In genomic region chr10:110364531-110364937, GRCh38 we compare ENCODE assay signal across 13 cellular contexts. TPM values are rescaled to one million over a fixed set of nuclear protein-coding genes. Genes with fewer than 3 reads are reported as not detected.
DNase-seq lines count a peak whose midpoint lies in the region; ATAC-seq and TF ChIP-seq lines count a peak whose summit lies in the region.
"Had no signal": no experiment of that assay in that cellular context is flagged by ENCODE, and none has a peak within 500 bp of the region (broad histone marks: within the 10 kb centered on the region; RNA-seq: fewer than 3 reads in every experiment).

No MANE protein-coding gene starts in this region.

- intact Hi-C loops in activated naive CD4-positive, alpha-beta T cell treated with anti-CD3 and anti-CD28 coated beads for 36 hours (cut with micrococcal nuclease): loop anchor here (1.0 kb wide), 2 partner anchors 8 to 140 kb away; no protein-coding TSS in a partner anchor

- H3K9me3 Mint-ChIP-seq in activated naive CD4-positive, alpha-beta T cell treated with anti-CD3 and anti-CD28 coated beads for 36 hours: no peaks in the 10 kb centered on the region
- no peaks in the 10 kb centered on the region for H3K9me3 Mint-ChIP-seq in activated T-cell treated with anti-CD3 and anti-CD28 coated beads, Interleukin-2, amount 50 U/mL, for 4 hours
- no peaks in the 10 kb centered on the region for H3K9me3 Mint-ChIP-seq in stimulated activated naive CD8-positive, alpha-beta T cell treated with anti-CD3 and anti-CD28 coated beads, Interleukin-15, Interleukin-2, amounts not matched to agents 100 ng/mL and 50 ng/mL, for 24 hours

- H3K9ac ChIP-seq in neuronal stem cell (ENCODE audit: low read depth, low read length, poor library complexity): no peak overlapping the region
- H3K9ac ChIP-seq: KMS-11 had no signal

- H2BK12ac ChIP-seq in neuronal stem cell (ENCODE audit: low read length): no peak overlapping the region

- H3K18ac ChIP-seq in neuronal stem cell (ENCODE audit: low read length): peak overlapping the region; percentile 32

- no peaks in the 10 kb centered on the region for H3K79me1 ChIP-seq in neuronal stem cell (ENCODE audit: low read depth, low read length)

- H3K9me2 ChIP-seq in hepatocyte (replicated peaks; ENCODE audit: insufficient read depth): no peaks in the 10 kb centered on the region

- H3K9me3 ChIP-seq in neuronal stem cell (replicated peaks in 1 of 2; ENCODE audit: control insufficient read depth in 2 of 2, insufficient read depth in 1 of 2, low read depth in 1 of 2, low read length in 2 of 2): no peaks in the 10 kb centered on the region
- H3K9me3 ChIP-seq in hepatocyte (ENCODE audit: low read depth): no peaks in the 10 kb centered on the region
- H3K9me3 ChIP-seq: ascending aorta, left ventricle myocardium inferior, Peyer's patch, uterus had no signal

- no CpG with 5 or more reads among the region's 3 CpGs for WGBS in neuronal stem cell (ENCODE audit: extremely low coverage in 2 of 2, insufficient read length in 2 of 2, insufficient replicate concordance in 1 of 2), 2 donors
- 85% methylated on average over 3 of the region's 3 CpGs for WGBS in hepatocyte (ENCODE audit: low lambda C conversion rate, missing lambda C conversion rate)

- H2AK5ac ChIP-seq in neuronal stem cell (ENCODE audit: low read depth, low read length): no peak overlapping the region

- no peak overlapping the region for H3K4me2 ChIP-seq in neuronal stem cell (ENCODE audit: insufficient read depth, low read length, poor library complexity, severe bottlenecking)
- H3K4me2 ChIP-seq in hepatocyte: no peak overlapping the region
- H3K4me2 ChIP-seq: KMS-11 had no signal

- no peaks in the 10 kb centered on the region for H3K36me3 Mint-ChIP-seq in activated naive CD4-positive, alpha-beta T cell treated with anti-CD3 and anti-CD28 coated beads for 36 hours (ENCODE audit: low read depth)
- no peaks in the 10 kb centered on the region for H3K36me3 Mint-ChIP-seq in activated T-cell treated with anti-CD3 and anti-CD28 coated beads, Interleukin-2, amount 50 U/mL, for 4 hours (ENCODE audit: insufficient read depth)
- H3K36me3 Mint-ChIP-seq in stimulated activated naive CD8-positive, alpha-beta T cell treated with anti-CD3 and anti-CD28 coated beads, Interleukin-15, Interleukin-2, amounts not matched to agents 100 ng/mL and 50 ng/mL, for 24 hours (ENCODE audit: low read depth): no peaks in the 10 kb centered on the region

- no peak overlapping the region for H3K4ac ChIP-seq in neuronal stem cell (ENCODE audit: low read length)

- H3K27ac ChIP-seq in neuronal stem cell (replicated peaks; ENCODE audit: low read length) (no peak overlapping the region), hepatocyte (no peak overlapping the region)
- H3K27ac ChIP-seq: ascending aorta, KMS-11, left ventricle myocardium inferior, uterus had no signal

- CTCF ChIA-PET in activated naive CD4-positive, alpha-beta T cell treated with anti-CD3 and anti-CD28 coated beads for 36 hours (lab: Charles Lee): interaction anchor here (1.3 to 6.0 kb wide), 2 partner anchors 10 to 27 kb away, joined by 4 to 62 read pairs; no protein-coding TSS in a partner anchor

- peaks cover 82% of the 10 kb centered on the region for H3K4me1 Mint-ChIP-seq in activated naive CD4-positive, alpha-beta T cell treated with anti-CD3 and anti-CD28 coated beads for 36 hours (ENCODE audit: low read depth)
- H3K4me1 Mint-ChIP-seq in activated T-cell treated with anti-CD3 and anti-CD28 coated beads, Interleukin-2, amount 50 U/mL, for 4 hours (ENCODE audit: low read depth): peaks cover 63% of the 10 kb centered on the region
- H3K4me1 Mint-ChIP-seq in stimulated activated naive CD8-positive, alpha-beta T cell treated with anti-CD3 and anti-CD28 coated beads, Interleukin-15, Interleukin-2, amounts not matched to agents 100 ng/mL and 50 ng/mL, for 24 hours (ENCODE audit: low read depth): peaks cover 87% of the 10 kb centered on the region

- no peak overlapping the region for H3K23ac ChIP-seq in neuronal stem cell (ENCODE audit: low read depth, low read length, poor library complexity)

- peaks cover 0 to 10% of the 10 kb centered on the region in 2 donors for H3K4me1 ChIP-seq in neuronal stem cell (ENCODE audit: control insufficient read depth in 2 of 2, insufficient read depth in 1 of 2, low read depth in 1 of 2, low read length in 2 of 2)
- H3K4me1 ChIP-seq in hepatocyte (ENCODE audit: insufficient read depth): no peaks in the 10 kb centered on the region
- H3K4me1 ChIP-seq: ascending aorta, uterus had no signal

- no peaks in the 10 kb centered on the region for H3K27me3 Mint-ChIP-seq in activated naive CD4-positive, alpha-beta T cell treated with anti-CD3 and anti-CD28 coated beads for 36 hours (ENCODE audit: low read depth)
- H3K27me3 Mint-ChIP-seq in activated T-cell treated with anti-CD3 and anti-CD28 coated beads, Interleukin-2, amount 50 U/mL, for 4 hours (ENCODE audit: low read depth): no peaks in the 10 kb centered on the region
- no peaks in the 10 kb centered on the region for H3K27me3 Mint-ChIP-seq in stimulated activated naive CD8-positive, alpha-beta T cell treated with anti-CD3 and anti-CD28 coated beads, Interleukin-15, Interleukin-2, amounts not matched to agents 100 ng/mL and 50 ng/mL, for 24 hours

- H2AFZ ChIP-seq in neuronal stem cell (ENCODE audit: low read length): no peak overlapping the region
- H2AFZ ChIP-seq in hepatocyte: no peak overlapping the region

- peak; percentile 86 for DNase-seq in activated naive CD4-positive, alpha-beta T cell treated with anti-CD3 and anti-CD28 coated beads for 36 hours
- DNase-seq in activated naive CD4-positive, alpha-beta T cell (lab: John Stamatoyannopoulos, UW): no peak
- DNase-seq in activated T-cell treated with anti-CD3 and anti-CD28 coated beads, Interleukin-2, amount 50 U/mL, for 4 hours: peak; percentile 41
- DNase-seq in neuronal stem cell (ENCODE audit: low spot score) (no peak), SHP77 treated with DMSO at 0.1 percent for 48 hours (lab: John Stamatoyannopoulos, UW) (no peak), hepatocyte (ENCODE audit: low spot score) (no peak), cerebellar cortex (ENCODE audit: low spot score) (no peak)
- DNase-seq: left ventricle myocardium inferior, uterus had no signal

- no peaks in the 10 kb centered on the region for H3K36me3 ChIP-seq in neuronal stem cell (replicated peaks in 1 of 2; ENCODE audit: control insufficient read depth in 2 of 2, insufficient read depth in 2 of 2, low read length in 2 of 2)
- H3K36me3 ChIP-seq in hepatocyte (replicated peaks; ENCODE audit: insufficient read depth, low read depth): no peaks in the 10 kb centered on the region
- H3K36me3 ChIP-seq: ascending aorta, left ventricle myocardium inferior, Peyer's patch, uterus had no signal

- peak; percentile 70 to 76 for ATAC-seq in activated T-cell treated with anti-CD3 and anti-CD28 coated beads, Interleukin-2, amount 50 U/mL, for 4 hours

- no peak overlapping the region for H4K8ac ChIP-seq in neuronal stem cell (ENCODE audit: low read depth, low read length)

- H4K20me1 ChIP-seq in hepatocyte (ENCODE audit: insufficient read depth, poor library complexity, severe bottlenecking): no peaks in the 10 kb centered on the region

- H3K79me2 ChIP-seq in hepatocyte: no peaks in the 10 kb centered on the region

- H3K4me3 Mint-ChIP-seq in activated naive CD4-positive, alpha-beta T cell treated with anti-CD3 and anti-CD28 coated beads for 36 hours: peak overlapping the region; percentile 10
- peak overlapping the region; percentile 49 for H3K4me3 Mint-ChIP-seq in activated T-cell treated with anti-CD3 and anti-CD28 coated beads, Interleukin-2, amount 50 U/mL, for 4 hours
- H3K4me3 Mint-ChIP-seq in stimulated activated naive CD8-positive, alpha-beta T cell treated with anti-CD3 and anti-CD28 coated beads, Interleukin-15, Interleukin-2, amounts not matched to agents 100 ng/mL and 50 ng/mL, for 24 hours: peak overlapping the region; percentile 69

- H3K27me3 ChIP-seq in neuronal stem cell (ENCODE audit: control insufficient read depth in 3 of 3, insufficient read depth in 3 of 3, low read depth in 1 of 3, low read length in 3 of 3) (peaks cover 0 to 35% (median 0%) of the 10 kb centered on the region in 3 experiments), hepatocyte (no peaks in the 10 kb centered on the region)
- H3K27me3 ChIP-seq: ascending aorta, Peyer's patch, uterus had no signal

- H2BK120ac ChIP-seq in neuronal stem cell (ENCODE audit: low read depth, low read length): no peak overlapping the region

- H3K14ac ChIP-seq in neuronal stem cell (ENCODE audit: low read length): no peak overlapping the region

- H2BK15ac ChIP-seq in neuronal stem cell (ENCODE audit: low read length): no peak overlapping the region

- H2BK5ac ChIP-seq in neuronal stem cell (ENCODE audit: low read length): no peak overlapping the region

- H4K91ac ChIP-seq in neuronal stem cell (ENCODE audit: low read depth, low read length, poor library complexity): no peak overlapping the region

- peak overlapping the region; percentile 93 for H3K27ac Mint-ChIP-seq in activated naive CD4-positive, alpha-beta T cell treated with anti-CD3 and anti-CD28 coated beads for 36 hours
- peak overlapping the region; percentile 97 for H3K27ac Mint-ChIP-seq in stimulated activated naive CD8-positive, alpha-beta T cell treated with anti-CD3 and anti-CD28 coated beads, Interleukin-15, Interleukin-2, amounts not matched to agents 100 ng/mL and 50 ng/mL, for 24 hours

- TF ChIP-seq CTCF in hepatocyte (IDR thresholded peaks at IDR 0.05; ENCODE audit: poor library complexity): no peak

- H3K4me3 ChIP-seq in neuronal stem cell (ENCODE audit: low read length in 2 of 2) (no peak overlapping the region), hepatocyte (no peak overlapping the region)
- H3K4me3 ChIP-seq: ascending aorta, left ventricle myocardium inferior, Peyer's patch, uterus had no signal

RNA-seq across cellular contexts. Expression of gene SMNDC1, which starts 59.8 kb away (rescaled TPM):
- total RNA-seq in activated naive CD4-positive, alpha-beta T cell treated with anti-CD3 and anti-CD28 coated beads for 36 hours: 10 to 100 TPM; 42.4 to 46.2 TPM
- total RNA-seq in activated T-cell treated with anti-CD3 and anti-CD28 coated beads, Interleukin-2, amount 50 U/mL, for 4 hours: 10 to 100 TPM; 54.7 to 56.6 (median 55.4) TPM
- 35.7 TPM for polyA plus RNA-seq in neuronal stem cell (2013, experiment 1 of 2)
- polyA plus RNA-seq in neuronal stem cell (2013, experiment 2 of 2): 37.9 TPM
- total RNA-seq in hepatocyte: 13.6 and 17.4 TPM in 2 replicates
- polyA plus RNA-seq in hepatocyte: 14.3 and 19.1 TPM in 2 replicates

Comparison
In these comparisons a context has a peak if more than half of its experiments do, and no peak if none do; other contexts are left out.
1. DNase-seq: peak in activated naive CD4-positive, alpha-beta T cell treated with anti-CD3 and anti-CD28 coated beads for 36 hours (single experiment) and activated T-cell treated with anti-CD3 and anti-CD28 coated beads, Interleukin-2, amount 50 U/mL, for 4 hours (single experiment); none in activated naive CD4-positive, alpha-beta T cell (0 of 4), neuronal stem cell (single experiment), SHP77 treated with DMSO at 0.1 percent for 48 hours (single experiment), hepatocyte (single experiment) and cerebellar cortex (single experiment).
2. H3K4me3 Mint-ChIP-seq: peak in every context shown above with its lines; median percentile 69 in stimulated activated naive CD8-positive, alpha-beta T cell treated with anti-CD3 and anti-CD28 coated beads, Interleukin-15, Interleukin-2, amounts not matched to agents 100 ng/mL and 50 ng/mL, for 24 hours; 49 in activated T-cell treated with anti-CD3 and anti-CD28 coated beads, Interleukin-2, amount 50 U/mL, for 4 hours; 10 in activated naive CD4-positive, alpha-beta T cell treated with anti-CD3 and anti-CD28 coated beads for 36 hours.